In the genomic region with DNA sequence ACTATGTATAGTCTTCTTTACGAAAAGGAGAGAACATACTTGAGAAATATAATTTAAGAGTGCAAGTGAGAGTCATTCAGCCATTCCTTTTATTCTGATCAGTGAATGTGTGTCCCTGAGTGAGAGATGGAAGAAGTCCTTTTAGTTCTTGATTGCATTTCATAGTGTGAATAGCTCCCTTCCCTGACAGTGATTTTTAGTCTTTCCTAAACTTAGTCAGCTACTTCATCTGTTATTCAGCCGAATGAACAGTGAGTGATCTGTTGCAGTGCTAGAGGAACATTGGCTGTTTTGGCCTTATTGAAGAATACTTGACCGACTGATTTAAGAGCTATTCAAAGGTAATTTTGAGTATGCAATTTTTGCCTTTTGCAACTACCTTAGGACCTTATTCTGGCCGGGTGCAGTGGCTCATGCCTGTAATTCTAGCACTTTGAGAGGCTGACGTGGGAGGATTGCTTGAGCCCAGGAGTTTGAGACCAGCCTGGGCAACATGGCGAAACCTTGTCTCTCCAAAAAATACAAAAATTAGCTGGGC, we compare ENCODE assay signal across 18 cellular contexts. TPM values are rescaled to one million over a fixed set of nuclear protein-coding genes. Genes with fewer than 3 reads are reported as not detected.
A peak's percentile ranks its signal among the peaks of the same experiment; 100 is the strongest.
DNase-seq lines count a peak whose midpoint lies in the region; ATAC-seq, FAIRE-seq and TF ChIP-seq lines count a peak whose summit lies in the region.
"Had no signal": no experiment of that assay in that cellular context is flagged by ENCODE, and none has a peak within 500 bp of the region (broad histone marks: within the 10 kb centered on the region; RNA-seq: fewer than 3 reads in every experiment).

No MANE protein-coding gene starts in this region.

- peak; percentile 7 for FAIRE-seq in A549 (lab: Jason Lieb, UNC)
- FAIRE-seq: HTR-8/SVneo had no signal

- no peak for TF ChIP-seq POLR2A in A549 (IDR thresholded peaks at IDR 0.05; ENCODE audit: low read length)
- TF ChIP-seq POLR2A in thyroid gland (IDR thresholded peaks at IDR 0.05) = no peak

- WGBS in A549 (ENCODE audit: missing lambda C conversion rate) = 87% methylated on average over 6 of the region's 6 CpGs
- 40% methylated on average over 6 of the region's 6 CpGs for WGBS in thyroid gland, 2 donors

- H3K4me1 ChIP-seq in A549 (peaks cover 18% of the 10 kb centered on the region), lower lobe of right lung (no peaks in the 10 kb centered on the region), thyroid gland (peaks cover 0 to 3% of the 10 kb centered on the region in 2 donors)
- H3K4me1 ChIP-seq: BLaER1 had no signal

- TF ChIP-seq CTCF in A549 (IDR thresholded peaks at IDR 0.05) (no peak), lower lobe of right lung (IDR thresholded peaks at IDR 0.05) (no peak), thyroid gland (IDR thresholded peaks at IDR 0.05) (no peak)

- in situ Hi-C loops in G401 (cut with HindIII; ENCODE audit: low sequenced_read_pairs) = no loop called here

- no peak for ATAC-seq in A549
- ATAC-seq in lower lobe of right lung = peak; percentile 57 to 79
- ATAC-seq: HCT116 had no signal

- POLR2A ChIA-PET in A549 (lab: Yijun Ruan, JAX) = no interaction called here

- no peak for TF ChIP-seq EP300 in A549 (IDR thresholded peaks at IDR 0.05)

- H3K27me3 ChIP-seq in lower lobe of right lung (ENCODE audit: low read depth) = no peaks in the 10 kb centered on the region
- no peaks in the 10 kb centered on the region for H3K27me3 ChIP-seq in thyroid gland
- H3K27me3 ChIP-seq: BLaER1 had no signal

- H3K9me3 ChIP-seq in A549 (no peaks in the 10 kb centered on the region), SK-N-MC (ENCODE audit: low read depth, low read length) (no peaks in the 10 kb centered on the region), lower lobe of right lung (no peaks in the 10 kb centered on the region), thyroid gland (no peaks in the 10 kb centered on the region)

- intact Hi-C loops in lower lobe of right lung (cut with DNase I) (no loop called here), thyroid gland (cut with DNase I) (no loop called here)

- CTCF ChIA-PET in A549 (lab: Yijun Ruan, JAX) = interaction anchor here (0.9 to 1.2 kb wide), 3 partner anchors 8 to 42 kb away, joined by 3 read pairs; no protein-coding TSS in a partner anchor

- no peak for TF ChIP-seq RAD21 in A549 (conservative IDR thresholded peaks at IDR 0.05 in 1 of 2, IDR thresholded peaks at IDR 0.05 in 1 of 2)

- no peak overlapping the region for H3K9ac ChIP-seq in SK-N-MC (ENCODE audit: insufficient read length)
- H3K9ac ChIP-seq: BLaER1 had no signal

- H3K36me3 ChIP-seq in SK-N-MC (ENCODE audit: insufficient read depth, low read length) = no peaks in the 10 kb centered on the region
- H3K36me3 ChIP-seq in lower lobe of right lung = no peaks in the 10 kb centered on the region
- H3K36me3 ChIP-seq in thyroid gland = no peaks in the 10 kb centered on the region
- H3K36me3 ChIP-seq: BLaER1 had no signal

- H3K27ac ChIP-seq in A549 (no peak overlapping the region), SK-N-MC (peak overlapping the region; percentile 2; the same call in 1 of the 2 replicates), lower lobe of right lung (no peak overlapping the region), thyroid gland (no peak overlapping the region)
- H3K27ac ChIP-seq: 22Rv1, BLaER1 had no signal

- H3K4me3 ChIP-seq in A549 (no peak overlapping the region), SK-N-MC (no peak overlapping the region), lower lobe of right lung (no peak overlapping the region), thyroid gland (replicated peaks in 1 of 3) (no peak overlapping the region)
- H3K4me3 ChIP-seq: BLaER1 had no signal

- DNase-seq in A549 (ENCODE audit: low read depth in 1 of 2, low spot score in 1 of 2) (no peak), SK-N-MC (ENCODE audit: low read depth, low spot score) (no peak), lower lobe of right lung (no peak), thyroid gland (peak; percentile 39 to 44), iPS-NIHi11 (ENCODE audit: low spot score) (no peak), GF-D8 (lab: John Stamatoyannopoulos, UW) (no peak), G401 (ENCODE audit: low spot score) (no peak)
- DNase-seq: CD4-positive, alpha-beta memory T cell; DMS153; DMS79; GOT3; H7; HFFc6; IMR-90 had no signal

- no peak overlapping the region for H3K4me2 ChIP-seq in A549
- H3K4me2 ChIP-seq: BLaER1 had no signal

TF ChIP-seq in A549, 52 proteins besides CTCF, POLR2A, EP300 and RAD21:
- no peak for TF ChIP-seq MAZ (IDR thresholded peaks at IDR 0.05; ENCODE audit: borderline replicate concordance, low read depth, low read length)
- no peak for TF ChIP-seq FOSL2 (IDR thresholded peaks at IDR 0.05)
- no peak for TF ChIP-seq FOSL2 (CRISPR knock-in tag; IDR thresholded peaks at IDR 0.05)
- no peak for TF ChIP-seq NFE2L2 (conservative IDR thresholded peaks at IDR 0.05; ENCODE audit: low read length)
- TF ChIP-seq ZSCAN20 (CRISPR knock-in tag; IDR thresholded peaks at IDR 0.05) = no peak
- no peak for TF ChIP-seq KDM5A (IDR thresholded peaks at IDR 0.05)
- no peak for TF ChIP-seq HOXB13 (CRISPR knock-in tag; IDR thresholded peaks at IDR 0.05; ENCODE audit: low read depth)
- TF ChIP-seq CEBPB (IDR thresholded peaks at IDR 0.05) = no peak
- no peak for TF ChIP-seq JUN (IDR thresholded peaks at IDR 0.05)
- TF ChIP-seq BHLHE40 (IDR thresholded peaks at IDR 0.05; ENCODE audit: low read depth, low read length) = no peak
- TF ChIP-seq, protein P1, sequence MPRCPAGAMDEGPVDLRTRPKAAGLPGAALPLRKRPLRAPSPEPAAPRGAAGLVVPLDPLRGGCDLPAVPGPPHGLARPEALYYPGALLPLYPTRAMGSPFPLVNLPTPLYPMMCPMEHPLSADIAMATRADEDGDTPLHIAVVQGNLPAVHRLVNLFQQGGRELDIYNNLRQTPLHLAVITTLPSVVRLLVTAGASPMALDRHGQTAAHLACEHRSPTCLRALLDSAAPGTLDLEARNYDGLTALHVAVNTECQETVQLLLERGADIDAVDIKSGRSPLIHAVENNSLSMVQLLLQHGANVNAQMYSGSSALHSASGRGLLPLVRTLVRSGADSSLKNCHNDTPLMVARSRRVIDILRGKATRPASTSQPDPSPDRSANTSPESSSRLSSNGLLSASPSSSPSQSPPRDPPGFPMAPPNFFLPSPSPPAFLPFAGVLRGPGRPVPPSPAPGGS (IDR thresholded peaks at IDR 0.05) = no peak

RNA-seq across cellular contexts. Expression of a gene that starts 45.5 kb away (rescaled TPM):
- 42.3 and 56.1 TPM in 2 replicates for polyA plus RNA-seq in A549 (2011; rRNA removed)
- 37.5 and 39.3 TPM in 2 replicates for polyA plus RNA-seq in A549 (2012; cell fraction: cytosol; rRNA removed)
- polyA plus RNA-seq in A549 (2012; cell fraction: nucleus; rRNA removed) = 16.2 TPM in 2 replicates
- 28.3 to 30.0 TPM (median 29.9 TPM) in 3 replicates for polyA plus RNA-seq in A549 (2017; fragmentation: RNase III; extraction: RNeasy Plus Mini Kit Qiagen cat#74134 plus additional on column Dnase treatment)
- 18.1 and 23.0 TPM in 2 replicates for polyA minus RNA-seq in A549 (2011; rRNA and poly(A)+ RNA removed)
- 50.8 TPM for total RNA-seq in lower lobe of right lung
- 10 to 100 TPM; 28.5 to 46.0 (median 38.4) TPM for total RNA-seq in thyroid gland
- not detected in 2 replicates for total RNA-seq in G401 (2014; rRNA removed; shearing (Covaris generic))

Comparison
In these comparisons a context has a peak if more than half of its experiments do, and no peak if none do; other contexts are left out.
1. ATAC-seq: peak in lower lobe of right lung (2 of 2); none in A549 (0 of 2).
2. DNase-seq: peak in thyroid gland (2 of 2); none in A549 (0 of 2), SK-N-MC (single experiment), lower lobe of right lung (single experiment), iPS-NIHi11 (single experiment), GF-D8 (single experiment) and G401 (single experiment).
3. RNA of a gene that starts 45.5 kb away (total RNA-seq): 50.8 TPM in lower lobe of right lung (single experiment) and 28.5 to 46.0 TPM in thyroid gland; not detected in G401; every median in the first group is over 10 times any median in the second.